1 cellular context compared by ENCODE assay signal in the genomic region with DNA sequence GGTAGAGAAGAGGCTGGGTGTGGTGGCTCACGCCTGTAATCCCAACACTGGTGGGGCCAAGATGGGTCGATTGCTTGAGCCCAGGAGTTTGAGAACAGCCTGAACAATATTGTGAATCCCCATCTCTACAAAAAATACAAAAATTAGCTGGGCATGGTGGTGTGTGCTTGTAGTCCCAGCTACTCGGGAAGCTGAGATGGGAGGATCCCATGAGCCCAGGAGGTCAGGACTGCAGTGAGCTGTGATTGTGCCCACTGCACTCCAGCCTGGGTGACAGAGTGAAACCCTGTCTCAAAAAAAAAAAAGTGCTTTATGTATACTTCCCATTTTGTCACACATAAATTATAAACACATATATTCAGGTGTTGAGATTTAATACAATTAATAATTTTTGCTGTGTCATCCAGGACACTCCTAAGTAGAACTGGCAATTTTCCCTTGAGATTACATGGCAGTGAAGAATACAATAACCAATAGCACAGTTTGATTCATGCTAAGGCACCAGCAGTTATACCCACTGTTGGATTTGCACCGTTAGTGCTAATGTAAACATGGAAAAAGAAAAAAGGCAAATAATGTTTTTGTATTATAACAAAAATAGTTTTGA.
TF ChIP-seq lines count a peak whose summit lies in the region.

No MANE protein-coding gene starts in this region.

TF ChIP-seq in HepG2, 621 proteins besides CTCF, POLR2A, EP300 and RAD21:
- TF ChIP-seq THAP11 (CRISPR knock-in tag; IDR thresholded peaks at IDR 0.05) (no peak), NFRKB (IDR thresholded peaks at IDR 0.05) (no peak), NFE2L2 (IDR thresholded peaks at IDR 0.05; ENCODE audit: low read length) (peak; percentile 54), ZNF329 (CRISPR knock-in tag; IDR thresholded peaks at IDR 0.05; ENCODE audit: low read depth) (no peak)
